In the genomic region with DNA sequence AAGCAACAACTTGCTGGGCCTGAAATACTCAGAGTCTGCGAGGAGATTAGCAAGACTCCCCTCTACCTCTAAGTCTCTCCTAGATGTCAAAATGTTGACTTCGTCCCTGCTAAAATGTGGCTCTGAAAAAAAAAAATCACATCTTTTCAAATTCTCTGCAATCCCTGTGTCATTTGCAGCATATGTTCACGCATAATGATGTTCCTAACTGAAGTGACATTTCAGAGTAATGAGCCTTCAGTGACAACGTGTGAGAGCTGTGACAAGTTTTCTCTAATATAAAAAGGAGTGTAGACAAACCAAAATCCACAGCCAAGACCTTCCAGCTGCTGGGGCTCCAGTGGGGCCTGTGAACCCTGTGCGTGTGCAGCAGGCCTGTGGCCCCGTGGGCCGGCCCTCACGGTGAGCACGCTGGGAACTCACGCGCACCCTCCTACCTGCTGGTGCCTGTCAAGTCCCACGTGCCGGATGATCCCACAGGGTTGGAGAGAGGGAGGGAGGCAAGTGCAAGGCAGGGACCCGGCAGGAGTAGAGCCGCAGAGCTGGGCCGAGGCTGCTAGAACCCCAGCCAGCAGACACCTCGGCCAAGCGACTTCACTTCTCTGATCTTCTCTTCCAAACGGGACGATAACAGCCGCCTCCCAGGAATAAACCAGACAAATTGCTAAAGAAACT, we compare ENCODE assay signal across 20 cellular contexts.
A peak's percentile ranks its signal among the peaks of the same experiment; 100 is the strongest.
DNase-seq lines count a peak whose midpoint lies in the region; ATAC-seq and TF ChIP-seq lines count a peak whose summit lies in the region.
"Had no signal": no experiment of that assay in that cellular context is flagged by ENCODE, and none has a peak within 500 bp of the region (broad histone marks: within the 10 kb centered on the region; RNA-seq: fewer than 3 reads in every experiment).

No MANE protein-coding gene starts in this region.

- no peak overlapping the region for H2BK120ac ChIP-seq in neuronal stem cell (ENCODE audit: low read depth, low read length)

- H2AFZ ChIP-seq in neuronal stem cell (ENCODE audit: low read length) (no peak overlapping the region), GM23338 (no peak overlapping the region)

- no peak overlapping the region for H2AK5ac ChIP-seq in neuronal stem cell (ENCODE audit: low read depth, low read length)

- no peak overlapping the region for H3K4me2 ChIP-seq in neuronal stem cell (ENCODE audit: insufficient read depth, low read length, poor library complexity, severe bottlenecking)
- H3K4me2 ChIP-seq in GM23338, result no peak overlapping the region
- H3K4me2 ChIP-seq: A549 had no signal

- H4K91ac ChIP-seq in neuronal stem cell (ENCODE audit: low read depth, low read length, poor library complexity), result no peak overlapping the region

- intact Hi-C loops in activated CD4-positive, alpha-beta T cell treated with anti-CD3 and anti-CD28 coated beads, Interleukin-2, amount 10 ng/mL, durations not matched to agents 24 days and 14 days (cut with micrococcal nuclease), result no loop called here
- intact Hi-C loops in head of caudate nucleus (cut with DNase I), result no loop called here

- H3K18ac ChIP-seq in neuronal stem cell (ENCODE audit: low read length), result no peak overlapping the region

- no peaks in the 10 kb centered on the region for H3K27me3 Mint-ChIP-seq in activated CD4-positive, alpha-beta T cell treated with anti-CD3 and anti-CD28 coated beads, Interleukin-2, amount 10 ng/mL, durations not matched to agents 24 days and 14 days
- no peaks in the 10 kb centered on the region for H3K27me3 Mint-ChIP-seq in activated CD4-positive, alpha-beta T cell treated with anti-CD3 and anti-CD28 coated beads, Interleukin-2, amount 10 ng/mL, durations not matched to agents 7 days and 5 days
- H3K27me3 Mint-ChIP-seq in GM23338 (ENCODE audit: insufficient read depth, low read depth, poor library complexity), result peaks cover 2% of the 10 kb centered on the region

- no peak overlapping the region for H2BK12ac ChIP-seq in neuronal stem cell (ENCODE audit: low read length)

- H3K27me3 ChIP-seq in neuronal stem cell (ENCODE audit: control insufficient read depth in 3 of 3, insufficient read depth in 3 of 3, low read depth in 1 of 3, low read length in 3 of 3) (no peaks in the 10 kb centered on the region), GM23338 (ENCODE audit: insufficient read depth) (no peaks in the 10 kb centered on the region)

- H3K9me2 ChIP-seq in GM23338 (ENCODE audit: insufficient read depth), result no peaks in the 10 kb centered on the region

- no peak overlapping the region for H4K8ac ChIP-seq in neuronal stem cell (ENCODE audit: low read depth, low read length)

- no peak overlapping the region for H3K4me3 Mint-ChIP-seq in activated CD4-positive, alpha-beta T cell treated with anti-CD3 and anti-CD28 coated beads, Interleukin-2, amount 10 ng/mL, durations not matched to agents 24 days and 14 days
- H3K4me3 Mint-ChIP-seq in activated CD4-positive, alpha-beta T cell treated with anti-CD3 and anti-CD28 coated beads, Interleukin-2, amount 10 ng/mL, durations not matched to agents 7 days and 5 days, result no peak overlapping the region
- H3K4me3 Mint-ChIP-seq in GM23338, result no peak overlapping the region
- H3K4me3 Mint-ChIP-seq: CD4-positive, alpha-beta T cell; HFFc6 had no signal

- H3K9ac ChIP-seq in neuronal stem cell (ENCODE audit: low read depth, low read length, poor library complexity), result no peak overlapping the region

- CTCF ChIA-PET in activated CD4-positive, alpha-beta T cell treated with anti-CD3 and anti-CD28 coated beads, Interleukin-2, amount 10 ng/mL, durations not matched to agents 7 days and 5 days (lab: Charles Lee), result interaction anchor here (0.7 to 1.1 kb wide), 2 partner anchors 9 to 15 kb away, joined by 3 to 4 read pairs; no protein-coding TSS in a partner anchor

- H3K79me1 ChIP-seq in neuronal stem cell (ENCODE audit: low read depth, low read length), result no peaks in the 10 kb centered on the region

- H3K4me1 ChIP-seq in neuronal stem cell (ENCODE audit: control insufficient read depth in 2 of 2, insufficient read depth in 1 of 2, low read depth in 1 of 2, low read length in 2 of 2), result peaks cover 0 to 9% of the 10 kb centered on the region in 2 donors
- no peaks in the 10 kb centered on the region for H3K4me1 ChIP-seq in GM23338 (ENCODE audit: insufficient read depth)
- H3K4me1 ChIP-seq: A549 had no signal

- no peaks in the 10 kb centered on the region for H4K20me1 ChIP-seq in GM23338 (replicated peaks; ENCODE audit: insufficient read depth)

- DNase-seq in activated CD4-positive, alpha-beta T cell treated with anti-CD3 and anti-CD28 coated beads, Interleukin-2, amount 10 ng/mL, durations not matched to agents 24 days and 14 days, result peak; percentile 34
- DNase-seq in activated CD4-positive, alpha-beta T cell treated with anti-CD3 and anti-CD28 coated beads, Interleukin-2, amount 10 ng/mL, durations not matched to agents 7 days and 5 days, result no peak
- DNase-seq in head of caudate nucleus (peak in 25 of 42 donors; percentile 13 to 58 (median 30)), neuronal stem cell (ENCODE audit: low spot score) (no peak), middle frontal gyrus (ENCODE audit: extremely low spot score, low spot score) (no peak), GDM1 (lab: John Stamatoyannopoulos, UW) (no peak), GM23338 (ENCODE audit: low spot score) (no peak)
- DNase-seq: AML-193; CD4-positive, alpha-beta T cell; DMS79 treated with DMSO at 0.1 percent for 48 hours; GOT3; H7; HFFc6; IMR-90 had no signal

- no peaks in the 10 kb centered on the region for H3K79me2 ChIP-seq in GM23338 (replicated peaks; ENCODE audit: insufficient read depth)

- no peak overlapping the region for H3K27ac ChIP-seq in neuronal stem cell (replicated peaks; ENCODE audit: low read length)
- H3K27ac ChIP-seq in GM23338 (ENCODE audit: low read depth), result no peak overlapping the region
- H3K27ac ChIP-seq: 22Rv1, A549, C4-2B had no signal

- H3K4me3 ChIP-seq in neuronal stem cell (ENCODE audit: low read length in 2 of 2) (no peak overlapping the region), GM23338 (no peak overlapping the region)
- H3K4me3 ChIP-seq: A549, GM12878 had no signal

- no peak overlapping the region for H2BK15ac ChIP-seq in neuronal stem cell (ENCODE audit: low read length)

- H3K9me3 Mint-ChIP-seq in activated CD4-positive, alpha-beta T cell treated with anti-CD3 and anti-CD28 coated beads, Interleukin-2, amount 10 ng/mL, durations not matched to agents 24 days and 14 days, result no peaks in the 10 kb centered on the region
- H3K9me3 Mint-ChIP-seq in activated CD4-positive, alpha-beta T cell treated with anti-CD3 and anti-CD28 coated beads, Interleukin-2, amount 10 ng/mL, durations not matched to agents 7 days and 5 days, result no peaks in the 10 kb centered on the region
- H3K9me3 Mint-ChIP-seq in GM23338, result peaks cover 54% of the 10 kb centered on the region
- H3K9me3 Mint-ChIP-seq: CD4-positive, alpha-beta T cell had no signal

- no CpG with 5 or more reads among the region's 21 CpGs for WGBS in neuronal stem cell (ENCODE audit: extremely low coverage in 2 of 2, insufficient read length in 2 of 2, insufficient replicate concordance in 1 of 2), 2 donors

- POLR2A ChIA-PET in activated CD4-positive, alpha-beta T cell treated with anti-CD3 and anti-CD28 coated beads, Interleukin-2, amount 10 ng/mL, durations not matched to agents 7 days and 5 days (lab: Charles Lee), result no interaction called here

- H3K4ac ChIP-seq in neuronal stem cell (ENCODE audit: low read length), result no peak overlapping the region

- H3K27ac Mint-ChIP-seq in activated CD4-positive, alpha-beta T cell treated with anti-CD3 and anti-CD28 coated beads, Interleukin-2, amount 10 ng/mL, durations not matched to agents 24 days and 14 days, result no peak overlapping the region
- H3K27ac Mint-ChIP-seq in activated CD4-positive, alpha-beta T cell treated with anti-CD3 and anti-CD28 coated beads, Interleukin-2, amount 10 ng/mL, durations not matched to agents 7 days and 5 days, result no peak overlapping the region
- no peak overlapping the region for H3K27ac Mint-ChIP-seq in GM23338
- H3K27ac Mint-ChIP-seq: CD4-positive, alpha-beta T cell; HFFc6 had no signal

- H3K14ac ChIP-seq in neuronal stem cell (ENCODE audit: low read length), result peak overlapping the region; percentile 17

- ATAC-seq in GM18502 (IDR thresholded peaks at IDR 0.05; ENCODE audit: poor library complexity, unreplicated experiment), result no peak
- no peak for ATAC-seq in GM23338
- ATAC-seq: A549, GM12878, HCT116 had no signal

- H3K36me3 Mint-ChIP-seq in activated CD4-positive, alpha-beta T cell treated with anti-CD3 and anti-CD28 coated beads, Interleukin-2, amount 10 ng/mL, durations not matched to agents 24 days and 14 days (ENCODE audit: low read depth), result no peaks in the 10 kb centered on the region
- no peaks in the 10 kb centered on the region for H3K36me3 Mint-ChIP-seq in activated CD4-positive, alpha-beta T cell treated with anti-CD3 and anti-CD28 coated beads, Interleukin-2, amount 10 ng/mL, durations not matched to agents 7 days and 5 days (ENCODE audit: low read depth)
- H3K36me3 Mint-ChIP-seq in GM23338 (ENCODE audit: low read depth), result no peaks in the 10 kb centered on the region; the same call in 2 of the 3 replicates

- H3K23ac ChIP-seq in neuronal stem cell (ENCODE audit: low read depth, low read length, poor library complexity), result no peak overlapping the region

- no peaks in the 10 kb centered on the region for H3K9me3 ChIP-seq in neuronal stem cell (replicated peaks in 1 of 2; ENCODE audit: control insufficient read depth in 2 of 2, insufficient read depth in 1 of 2, low read depth in 1 of 2, low read length in 2 of 2)
- H3K9me3 ChIP-seq: A549 had no signal

- TF ChIP-seq CTCF in GM23338 (conservative IDR thresholded peaks at IDR 0.05; ENCODE audit: low read depth in 2 of 2), result no peak

- H2BK5ac ChIP-seq in neuronal stem cell (ENCODE audit: low read length), result no peak overlapping the region

- H3K36me3 ChIP-seq in neuronal stem cell (replicated peaks in 1 of 2; ENCODE audit: control insufficient read depth in 2 of 2, insufficient read depth in 2 of 2, low read length in 2 of 2) (no peaks in the 10 kb centered on the region), GM23338 (ENCODE audit: insufficient read depth) (peaks cover 4% of the 10 kb centered on the region; the same call in 1 of the 2 replicates)

- no peaks in the 10 kb centered on the region for H3K4me1 Mint-ChIP-seq in activated CD4-positive, alpha-beta T cell treated with anti-CD3 and anti-CD28 coated beads, Interleukin-2, amount 10 ng/mL, durations not matched to agents 24 days and 14 days
- no peaks in the 10 kb centered on the region for H3K4me1 Mint-ChIP-seq in activated CD4-positive, alpha-beta T cell treated with anti-CD3 and anti-CD28 coated beads, Interleukin-2, amount 10 ng/mL, durations not matched to agents 7 days and 5 days
- no peaks in the 10 kb centered on the region; the same call in 2 of the 3 replicates for H3K4me1 Mint-ChIP-seq in GM23338

- H3F3A ChIP-seq in GM23338 (replicated peaks; ENCODE audit: low read depth), result no peaks in the 10 kb centered on the region

TF ChIP-seq in GM23338, 12 proteins besides CTCF, POLR2A, EP300 and RAD21:
- TF ChIP-seq CREB1 (CRISPR knock-in tag; IDR thresholded peaks at IDR 0.05; ENCODE audit: low read depth) (no peak), POLR2AphosphoS5 (IDR thresholded peaks at IDR 0.05; ENCODE audit: low read depth) (no peak)

Comparison
In these comparisons a context has a peak if more than half of its experiments do, and no peak if none do; other contexts are left out.
1. DNase-seq: peak in activated CD4-positive, alpha-beta T cell treated with anti-CD3 and anti-CD28 coated beads, Interleukin-2, amount 10 ng/mL, durations not matched to agents 24 days and 14 days (single experiment) and head of caudate nucleus (25 of 42); none in activated CD4-positive, alpha-beta T cell treated with anti-CD3 and anti-CD28 coated beads, Interleukin-2, amount 10 ng/mL, durations not matched to agents 7 days and 5 days (single experiment), neuronal stem cell (single experiment), middle frontal gyrus (single experiment), GDM1 (single experiment) and GM23338 (single experiment).